In the genomic region with DNA sequence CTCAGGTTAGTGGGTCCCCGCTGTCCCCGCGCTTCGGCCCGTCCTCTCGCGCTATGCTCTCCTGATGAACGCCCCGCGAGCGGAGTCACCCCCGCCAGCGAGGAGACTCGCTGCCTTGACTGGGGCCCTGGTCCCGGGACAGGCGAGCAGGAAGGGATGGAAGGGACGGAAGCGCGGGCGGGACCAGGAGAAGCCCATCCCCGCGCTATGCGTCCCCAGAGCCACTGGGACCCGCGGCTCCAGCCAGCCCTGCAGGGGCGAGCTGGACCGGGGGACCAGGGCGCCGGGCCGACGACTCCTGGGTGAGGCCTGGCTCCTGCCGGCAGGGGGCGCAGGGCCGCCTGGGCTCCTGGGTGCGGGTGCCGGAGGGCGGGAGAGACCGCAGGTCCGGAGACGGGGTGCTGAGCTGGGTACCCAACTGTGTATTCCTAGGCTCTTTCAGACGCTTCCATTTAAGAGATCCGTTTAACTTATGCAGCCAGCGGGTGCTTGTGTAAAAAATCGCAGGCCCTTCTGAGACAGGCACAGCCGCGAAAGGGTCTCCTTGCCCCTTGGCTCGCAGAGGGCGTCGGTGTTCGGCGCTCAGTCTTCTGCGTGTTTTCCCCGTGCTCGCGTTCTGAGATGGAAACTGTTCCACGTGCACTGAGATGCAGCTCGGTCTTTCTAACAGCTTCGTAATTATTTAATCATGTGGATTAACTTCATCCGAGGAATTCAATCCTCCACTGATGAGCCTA, we compare ENCODE assay signal across 1 cellular context.
A peak's percentile ranks its signal among the peaks of the same experiment; 100 is the strongest.
TF ChIP-seq lines count a peak whose summit lies in the region.

No MANE protein-coding gene starts in this region.

TF ChIP-seq in HepG2, 621 proteins besides CTCF, POLR2A, EP300 and RAD21 (continued from another document and continues in another):
- no peak for TF ChIP-seq ZNF839 (CRISPR knock-in tag; IDR thresholded peaks at IDR 0.05; ENCODE audit: borderline replicate concordance)
- TF ChIP-seq NCOR1 (IDR thresholded peaks at IDR 0.05; ENCODE audit: borderline replicate concordance, low read length) = no peak
- 0 out of 2 replicates have a peak, but pooled peaks have one; percentile 56 for TF ChIP-seq TFDP2 (CRISPR knock-in tag; IDR thresholded peaks at IDR 0.05)
- TF ChIP-seq KDM1A (CRISPR knock-in tag; IDR thresholded peaks at IDR 0.05) = no peak
- TF ChIP-seq, protein P1, sequence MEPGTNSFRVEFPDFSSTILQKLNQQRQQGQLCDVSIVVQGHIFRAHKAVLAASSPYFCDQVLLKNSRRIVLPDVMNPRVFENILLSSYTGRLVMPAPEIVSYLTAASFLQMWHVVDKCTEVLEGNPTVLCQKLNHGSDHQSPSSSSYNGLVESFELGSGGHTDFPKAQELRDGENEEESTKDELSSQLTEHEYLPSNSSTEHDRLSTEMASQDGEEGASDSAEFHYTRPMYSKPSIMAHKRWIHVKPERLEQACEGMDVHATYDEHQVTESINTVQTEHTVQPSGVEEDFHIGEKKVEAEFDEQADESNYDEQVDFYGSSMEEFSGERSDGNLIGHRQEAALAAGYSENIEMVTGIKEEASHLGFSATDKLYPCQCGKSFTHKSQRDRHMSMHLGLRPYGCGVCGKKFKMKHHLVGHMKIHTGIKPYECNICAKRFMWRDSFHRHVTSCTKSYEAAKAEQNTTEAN (CRISPR knock-in tag; conservative IDR thresholded peaks at IDR 0.05) = no peak
- peak; percentile 40; the same call in 1 of the 2 replicates for TF ChIP-seq ZGPAT (CRISPR knock-in tag; IDR thresholded peaks at IDR 0.05)
- no peak for TF ChIP-seq ATF7 (IDR thresholded peaks at IDR 0.05)
- no peak for TF ChIP-seq ATF7 (CRISPR knock-in tag; IDR thresholded peaks at IDR 0.05)
- TF ChIP-seq ERF (CRISPR knock-in tag; IDR thresholded peaks at IDR 0.05) = 0 out of 2 replicates have a peak, but pooled peaks have one; percentile 25
- TF ChIP-seq TRIM24 (CRISPR knock-in tag; IDR thresholded peaks at IDR 0.05) = no peak
- TF ChIP-seq TP53 (CRISPR knock-in tag; conservative IDR thresholded peaks at IDR 0.05) = no peak
- no peak for TF ChIP-seq LCORL (IDR thresholded peaks at IDR 0.05)
- no peak for TF ChIP-seq LCORL (CRISPR knock-in tag; IDR thresholded peaks at IDR 0.05)
- no peak; the same call in 1 of the 2 replicates for TF ChIP-seq MAX (IDR thresholded peaks at IDR 0.05)
- no peak for TF ChIP-seq ZNF496 (CRISPR knock-in tag; IDR thresholded peaks at IDR 0.05; ENCODE audit: insufficient replicate concordance)
- no peak for TF ChIP-seq ZNF614 (CRISPR knock-in tag; IDR thresholded peaks at IDR 0.05; ENCODE audit: borderline replicate concordance)
- no peak for TF ChIP-seq ONECUT2 (CRISPR knock-in tag; IDR thresholded peaks at IDR 0.05)
- no peak for TF ChIP-seq CENPX (CRISPR knock-in tag; IDR thresholded peaks at IDR 0.05)
- no peak for TF ChIP-seq ZNF207 (IDR thresholded peaks at IDR 0.05; ENCODE audit: borderline replicate concordance)
- TF ChIP-seq FOXJ3 (CRISPR knock-in tag; IDR thresholded peaks at IDR 0.05; ENCODE audit: borderline replicate concordance) = no peak
- TF ChIP-seq TOPORS (CRISPR knock-in tag; IDR thresholded peaks at IDR 0.05) = no peak
- TF ChIP-seq HMGXB4 (CRISPR knock-in tag; IDR thresholded peaks at IDR 0.05; ENCODE audit: borderline replicate concordance in 1 of 2, low read depth in 1 of 2) = peak; percentile 90 to 96
- TF ChIP-seq TOE1 (CRISPR knock-in tag; IDR thresholded peaks at IDR 0.05) = no peak
- TF ChIP-seq ZFP36 (IDR thresholded peaks at IDR 0.05; ENCODE audit: borderline replicate concordance, low read depth, low read length, partially characterized antibody) = no peak
- TF ChIP-seq KAT2B (IDR thresholded peaks at IDR 0.05; ENCODE audit: borderline replicate concordance, low read depth, low read length) = no peak
- TF ChIP-seq, protein P2, sequence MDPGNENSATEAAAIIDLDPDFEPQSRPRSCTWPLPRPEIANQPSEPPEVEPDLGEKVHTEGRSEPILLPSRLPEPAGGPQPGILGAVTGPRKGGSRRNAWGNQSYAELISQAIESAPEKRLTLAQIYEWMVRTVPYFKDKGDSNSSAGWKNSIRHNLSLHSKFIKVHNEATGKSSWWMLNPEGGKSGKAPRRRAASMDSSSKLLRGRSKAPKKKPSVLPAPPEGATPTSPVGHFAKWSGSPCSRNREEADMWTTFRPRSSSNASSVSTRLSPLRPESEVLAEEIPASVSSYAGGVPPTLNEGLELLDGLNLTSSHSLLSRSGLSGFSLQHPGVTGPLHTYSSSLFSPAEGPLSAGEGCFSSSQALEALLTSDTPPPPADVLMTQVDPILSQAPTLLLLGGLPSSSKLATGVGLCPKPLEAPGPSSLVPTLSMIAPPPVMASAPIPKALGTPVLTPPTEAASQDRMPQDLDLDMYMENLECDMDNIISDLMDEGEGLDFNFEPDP (CRISPR knock-in tag; conservative IDR thresholded peaks at IDR 0.05) = no peak
- peak; percentile 36; the same call in 1 of the 2 replicates for TF ChIP-seq KDM5B (CRISPR knock-in tag; IDR thresholded peaks at IDR 0.05; ENCODE audit: borderline replicate concordance)
- TF ChIP-seq, protein P3, sequence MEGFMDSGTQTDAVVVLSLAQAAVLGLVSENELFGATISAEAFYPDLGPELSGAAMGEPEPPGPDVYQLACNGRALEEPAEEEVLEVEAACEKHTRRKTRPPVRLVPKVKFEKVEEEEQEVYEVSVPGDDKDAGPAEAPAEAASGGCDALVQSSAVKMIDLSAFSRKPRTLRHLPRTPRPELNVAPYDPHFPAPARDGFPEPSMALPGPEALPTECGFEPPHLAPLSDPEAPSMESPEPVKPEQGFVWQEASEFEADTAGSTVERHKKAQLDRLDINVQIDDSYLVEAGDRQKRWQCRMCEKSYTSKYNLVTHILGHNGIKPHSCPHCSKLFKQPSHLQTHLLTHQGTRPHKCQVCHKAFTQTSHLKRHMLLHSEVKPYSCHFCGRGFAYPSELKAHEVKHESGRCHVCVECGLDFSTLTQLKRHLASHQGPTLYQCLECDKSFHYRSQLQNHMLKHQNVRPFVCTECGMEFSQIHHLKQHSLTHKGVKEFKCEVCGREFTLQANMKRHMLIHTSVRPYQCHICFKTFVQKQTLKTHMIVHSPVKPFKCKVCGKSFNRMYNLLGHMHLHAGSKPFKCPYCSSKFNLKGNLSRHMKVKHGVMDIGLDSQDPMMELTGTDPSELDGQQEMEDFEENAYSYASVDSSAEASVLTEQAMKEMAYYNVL (CRISPR knock-in tag; IDR thresholded peaks at IDR 0.05; ENCODE audit: borderline replicate concordance) = no peak
- TF ChIP-seq ZNF543 (CRISPR knock-in tag; IDR thresholded peaks at IDR 0.05) = 0 out of 2 replicates have a peak, but pooled peaks have one; percentile 32
- no peak for TF ChIP-seq ZBTB49 (CRISPR knock-in tag; IDR thresholded peaks at IDR 0.05; ENCODE audit: borderline replicate concordance)
- TF ChIP-seq, protein P4, sequence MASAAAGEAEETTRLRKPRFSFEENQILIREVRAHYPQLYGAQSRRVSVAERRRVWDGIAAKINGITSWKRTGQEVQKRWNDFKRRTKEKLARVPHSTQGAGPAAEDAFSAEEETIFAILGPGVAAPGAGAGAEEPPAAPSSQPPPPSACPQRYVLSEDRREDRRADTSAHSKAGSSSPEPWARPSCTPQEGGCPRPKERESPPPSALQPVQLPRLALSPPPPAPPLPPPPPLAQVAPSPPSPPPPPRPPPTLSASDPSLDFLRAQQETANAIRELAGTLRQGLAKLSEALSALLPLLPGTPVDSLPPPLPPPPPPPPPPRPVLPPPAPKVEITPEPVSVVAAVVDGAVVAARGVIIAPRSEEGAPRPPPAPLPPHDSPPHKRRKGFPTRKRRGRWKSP (CRISPR knock-in tag; IDR thresholded peaks at IDR 0.05) = no peak
- TF ChIP-seq, protein P5, sequence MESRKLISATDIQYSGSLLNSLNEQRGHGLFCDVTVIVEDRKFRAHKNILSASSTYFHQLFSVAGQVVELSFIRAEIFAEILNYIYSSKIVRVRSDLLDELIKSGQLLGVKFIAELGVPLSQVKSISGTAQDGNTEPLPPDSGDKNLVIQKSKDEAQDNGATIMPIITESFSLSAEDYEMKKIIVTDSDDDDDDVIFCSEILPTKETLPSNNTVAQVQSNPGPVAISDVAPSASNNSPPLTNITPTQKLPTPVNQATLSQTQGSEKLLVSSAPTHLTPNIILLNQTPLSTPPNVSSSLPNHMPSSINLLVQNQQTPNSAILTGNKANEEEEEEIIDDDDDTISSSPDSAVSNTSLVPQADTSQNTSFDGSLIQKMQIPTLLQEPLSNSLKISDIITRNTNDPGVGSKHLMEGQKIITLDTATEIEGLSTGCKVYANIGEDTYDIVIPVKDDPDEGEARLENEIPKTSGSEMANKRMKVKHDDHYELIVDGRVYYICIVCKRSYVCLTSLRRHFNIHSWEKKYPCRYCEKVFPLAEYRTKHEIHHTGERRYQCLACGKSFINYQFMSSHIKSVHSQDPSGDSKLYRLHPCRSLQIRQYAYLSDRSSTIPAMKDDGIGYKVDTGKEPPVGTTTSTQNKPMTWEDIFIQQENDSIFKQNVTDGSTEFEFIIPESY (CRISPR knock-in tag; IDR thresholded peaks at IDR 0.05) = peak; percentile 54
- TF ChIP-seq SMYD3 (CRISPR knock-in tag; IDR thresholded peaks at IDR 0.05) = no peak
- TF ChIP-seq NR2F6 (IDR thresholded peaks at IDR 0.05) = no peak
- TF ChIP-seq NR2F6 (CRISPR knock-in tag; IDR thresholded peaks at IDR 0.05) = no peak
